ENCODE assay signal across 8 cellular contexts in the genomic region with DNA sequence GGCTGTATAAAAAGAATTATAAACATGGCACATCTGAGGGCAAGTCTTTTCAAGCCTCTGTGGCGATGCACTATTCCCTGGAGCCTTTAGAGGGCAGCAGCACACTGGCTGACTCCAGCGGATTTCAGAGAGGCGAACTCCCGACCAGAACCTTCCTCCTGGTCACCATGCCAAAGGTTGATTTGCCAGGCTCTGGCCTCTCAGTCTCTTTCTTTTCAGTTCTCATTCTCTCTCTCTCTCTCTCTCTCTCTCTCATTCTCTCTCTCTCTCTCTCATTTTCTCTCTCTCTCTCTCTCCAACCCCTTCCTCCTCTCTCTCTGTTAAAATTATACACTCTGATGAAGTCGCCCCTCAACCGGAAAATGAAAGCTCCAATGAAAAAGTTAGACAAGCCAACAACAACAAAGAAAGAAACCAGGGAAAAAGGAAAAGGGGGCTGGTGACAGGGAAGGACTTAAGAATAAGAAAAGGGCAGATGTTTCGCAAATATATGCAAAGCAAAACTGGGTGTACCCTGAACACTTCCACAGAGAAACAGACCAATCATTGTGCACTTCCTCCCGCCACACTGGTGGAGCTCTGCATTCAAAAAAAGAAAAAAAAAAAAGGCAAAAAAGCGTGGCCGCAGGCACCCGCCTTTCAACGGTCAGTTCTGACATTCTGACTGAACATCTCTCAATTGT.
DNase-seq lines count a peak whose midpoint lies in the region; ATAC-seq and FAIRE-seq lines count a peak whose summit lies in the region.

No MANE protein-coding gene starts in this region.

- no peak overlapping the region for H3K27ac Mint-ChIP-seq in IgD-negative memory B cell

- no peak overlapping the region for H3K4me3 ChIP-seq in SJCRH30

- H3K36me3 Mint-ChIP-seq in IgD-negative memory B cell = peaks cover 7% of the 10 kb centered on the region

- H3K9me3 Mint-ChIP-seq in IgD-negative memory B cell = no peaks in the 10 kb centered on the region

- peak overlapping the region; percentile 73 to 93 (median 82) for H3K4me3 Mint-ChIP-seq in IgD-negative memory B cell

- no peaks in the 10 kb centered on the region for H3K9me3 ChIP-seq in SJCRH30 (replicated peaks)

- peaks cover under 1 to 21% (median 5%) of the 10 kb centered on the region in 3 donors for H3K4me1 Mint-ChIP-seq in IgD-negative memory B cell

- H3K27ac ChIP-seq in SJCRH30 (peak overlapping the region; percentile 33; the same call in 1 of the 2 replicates), substantia nigra (ENCODE audit: low read depth, low read length, poor library complexity, severe bottlenecking) (peak overlapping the region; percentile 86)

- H3K27me3 ChIP-seq in SJCRH30 = no peaks in the 10 kb centered on the region

- H3K4me1 ChIP-seq in SJCRH30 = peaks cover 20% of the 10 kb centered on the region

- DNase-seq in DMS114 treated with DMSO at 0.1 percent for 48 hours (lab: John Stamatoyannopoulos, UW; ENCODE audit: unreplicated experiment) (peak; percentile 63), SJCRH30 (peak; percentile 70 to 89), frontal cortex (ENCODE audit: low spot score in 2 of 2) (peak; percentile 29 to 57), occipital lobe (lab: John Stamatoyannopoulos, UW) (peak; percentile 85), substantia nigra (lab: John Stamatoyannopoulos, UW) (peak in 48 of 49 donors; percentile 20 to 92 (median 81))
- peak; percentile 14 to 38 (median 25) for DNase-seq in activated naive CD4-positive, alpha-beta T cell (lab: John Stamatoyannopoulos, UW)

- ATAC-seq in GM21381 (IDR thresholded peaks at IDR 0.05; ENCODE audit: unreplicated experiment) = peak; percentile 85

- H3K27me3 Mint-ChIP-seq in IgD-negative memory B cell = no peaks in the 10 kb centered on the region

- H3K36me3 ChIP-seq in SJCRH30 = peaks cover 3% of the 10 kb centered on the region; the same call in 1 of the 2 replicates

- FAIRE-seq in frontal cortex (lab: Jason Lieb, UNC) = no peak

Comparison
In these comparisons a context has a peak if more than half of its experiments do, and no peak if none do; other contexts are left out.
1. DNase-seq: peak in every context shown above with its lines; median percentile 85 in occipital lobe; 81 in substantia nigra; 80 in SJCRH30; 63 in DMS114 treated with DMSO at 0.1 percent for 48 hours; 43 in frontal cortex; 25 in activated naive CD4-positive, alpha-beta T cell.